In genomic region chr3:43621406-43621973, GRCh38 we compare ENCODE assay signal across 1 cellular context.
A peak's percentile ranks its signal among the peaks of the same experiment; 100 is the strongest.
TF ChIP-seq lines count a peak whose summit lies in the region.

No MANE protein-coding gene starts in this region.

TF ChIP-seq in HEK293, 187 proteins besides CTCF, POLR2A, EP300 and RAD21 (continued from another document and continues in another):
- no peak for TF ChIP-seq ZNF404 (tag by site-specific recombination; IDR thresholded peaks at IDR 0.05)
- peak; percentile 91 for TF ChIP-seq ZBTB20 (tag by site-specific recombination; IDR thresholded peaks at IDR 0.05)
- TF ChIP-seq AEBP2 (tag by site-specific recombination; IDR thresholded peaks at IDR 0.05; ENCODE audit: borderline replicate concordance): no peak
- TF ChIP-seq ZNF324 (tag by site-specific recombination; IDR thresholded peaks at IDR 0.05): 0 out of 2 replicates have a peak, but pooled peaks have one; percentile 19
- TF ChIP-seq GLIS2 (tag by site-specific recombination; IDR thresholded peaks at IDR 0.05): peak; percentile 90
- no peak for TF ChIP-seq ZNF843 (tag by site-specific recombination; IDR thresholded peaks at IDR 0.05)
- TF ChIP-seq ZFP37 (tag by site-specific recombination; IDR thresholded peaks at IDR 0.05): no peak
- no peak for TF ChIP-seq ZFP3 (tag by site-specific recombination; IDR thresholded peaks at IDR 0.05; ENCODE audit: low read depth)
- TF ChIP-seq ZNF777 (tag by site-specific recombination; IDR thresholded peaks at IDR 0.05; ENCODE audit: borderline replicate concordance): 0 out of 2 replicates have a peak, but pooled peaks have one; percentile 38
- no peak for TF ChIP-seq MYNN (tag by site-specific recombination; IDR thresholded peaks at IDR 0.05; ENCODE audit: borderline replicate concordance)
- peak; percentile 95 for TF ChIP-seq ZNF335 (tag by site-specific recombination; conservative IDR thresholded peaks at IDR 0.05)
- 0 out of 2 replicates have a peak, but pooled peaks have one; percentile 34 for TF ChIP-seq ZFP69B (tag by site-specific recombination; IDR thresholded peaks at IDR 0.05)
- peak; percentile 50; the same call in 1 of the 2 replicates for TF ChIP-seq ZNF692 (tag by site-specific recombination; IDR thresholded peaks at IDR 0.05)
- no peak for TF ChIP-seq ZNF704 (tag by site-specific recombination; IDR thresholded peaks at IDR 0.05)
- no peak for TF ChIP-seq ZNF274 (IDR thresholded peaks at IDR 0.05; ENCODE audit: low read length)
- no peak for TF ChIP-seq ZNF274 (tag by site-specific recombination; IDR thresholded peaks at IDR 0.05; ENCODE audit: borderline replicate concordance)
- TF ChIP-seq ZBTB48 (tag by site-specific recombination; IDR thresholded peaks at IDR 0.05): 0 out of 2 replicates have a peak, but pooled peaks have one; percentile 27
- TF ChIP-seq ZNF223 (tag by site-specific recombination; IDR thresholded peaks at IDR 0.05): no peak
- TF ChIP-seq ATF2 (tag by site-specific recombination; IDR thresholded peaks at IDR 0.05; ENCODE audit: low read depth): no peak
- TF ChIP-seq ZNF621 (tag by site-specific recombination; IDR thresholded peaks at IDR 0.05): no peak
- TF ChIP-seq ZBTB11 (tag by site-specific recombination; conservative IDR thresholded peaks at IDR 0.05; ENCODE audit: low read depth): no peak; the same call in 1 of the 2 replicates
- no peak for TF ChIP-seq ZNF416 (tag by site-specific recombination; IDR thresholded peaks at IDR 0.05)
- TF ChIP-seq ZNF138 (tag by site-specific recombination; IDR thresholded peaks at IDR 0.05; ENCODE audit: borderline replicate concordance): no peak
- TF ChIP-seq ZNF610 (tag by site-specific recombination; IDR thresholded peaks at IDR 0.05; ENCODE audit: borderline replicate concordance): no peak
- peak; percentile 76; the same call in 1 of the 2 replicates for TF ChIP-seq ZNF76 (tag by site-specific recombination; IDR thresholded peaks at IDR 0.05; ENCODE audit: borderline replicate concordance, low read depth)
- TF ChIP-seq HIC1 (tag by site-specific recombination; IDR thresholded peaks at IDR 0.05): peak; percentile 44; the same call in 1 of the 2 replicates
- peak; percentile 79 for TF ChIP-seq ZNF398 (tag by site-specific recombination; IDR thresholded peaks at IDR 0.05)
- TF ChIP-seq PBX3 (CRISPR knock-in tag; IDR thresholded peaks at IDR 0.05): no peak
- TF ChIP-seq ZNF555 (tag by site-specific recombination; conservative IDR thresholded peaks at IDR 0.05): no peak
- no peak for TF ChIP-seq ZNF776 (tag by site-specific recombination; IDR thresholded peaks at IDR 0.05; ENCODE audit: borderline replicate concordance)
- TF ChIP-seq ZBTB26 (tag by site-specific recombination; optimal IDR thresholded peaks at IDR 0.05): peak; percentile 44
- no peak for TF ChIP-seq KLF1 (tag by site-specific recombination; IDR thresholded peaks at IDR 0.05)
- peak; percentile 79 for TF ChIP-seq GLIS1 (tag by site-specific recombination; IDR thresholded peaks at IDR 0.05)
- no peak for TF ChIP-seq TRIM28 (IDR thresholded peaks at IDR 0.05; ENCODE audit: borderline replicate concordance, low read length)
- TF ChIP-seq ZNF600 (tag by site-specific recombination; IDR thresholded peaks at IDR 0.05): 0 out of 2 replicates have a peak, but pooled peaks have one; percentile 17
- 0 out of 2 replicates have a peak, but pooled peaks have one; percentile 21 for TF ChIP-seq ZBTB10 (tag by site-specific recombination; IDR thresholded peaks at IDR 0.05)
- TF ChIP-seq PATZ1 (tag by site-specific recombination; IDR thresholded peaks at IDR 0.05): peak; percentile 89
